Comparison of ENCODE assay signal across 29 cellular contexts in genomic region chr1:215597961-215598360, GRCh38.
"Had no signal": no experiment of that assay in that cellular context is flagged by ENCODE, and none has a peak within 500 bp of the region (broad histone marks: within the 10 kb centered on the region; RNA-seq: fewer than 3 reads in every experiment).

No MANE protein-coding gene starts in this region.

- FAIRE-seq: frontal cortex had no signal

- H3K36me3 Mint-ChIP-seq: activated CD8-positive, alpha-beta memory T cell treated with anti-CD3 and anti-CD28 coated beads, Interleukin-2, amount 10 ng/mL, durations not matched to agents 7 days and 5 days had no signal

- ATAC-seq: activated CD4-positive, alpha-beta T cell treated with anti-CD3 and anti-CD28 coated beads for 36 hours; activated CD8-positive, alpha-beta memory T cell treated with anti-CD3 and anti-CD28 coated beads, Interleukin-2, amount 10 ng/mL, durations not matched to agents 7 days and 5 days; activated CD8-positive, alpha-beta T cell treated with anti-CD3 and anti-CD28 coated beads, Interleukin-2, amount 10 ng/mL, durations not matched to agents 7 days and 5 days; activated naive CD8-positive, alpha-beta T cell treated with anti-CD3 and anti-CD28 coated beads, Interleukin-2, amount 50 U/mL, for 24 hours had no signal

- DNase-seq: activated CD4-positive, alpha-beta memory T cell treated with anti-CD3 and anti-CD28 coated beads for 36 hours; activated CD4-positive, alpha-beta T cell treated with anti-CD3 and anti-CD28 coated beads for 36 hours; activated CD4-positive, alpha-beta T cell treated with anti-CD3 and anti-CD28 coated beads, Interleukin-2, amount 10 ng/mL, durations not matched to agents 24 days and 14 days; activated CD4-positive, CD25-positive, alpha-beta regulatory T cell; activated CD4-positive, CD25-positive, alpha-beta regulatory T cell treated with anti-CD3 and anti-CD28 coated beads, Interleukin-2, amount 50 U/mL, for 72 hours; activated CD8-positive, alpha-beta memory T cell treated with anti-CD3 and anti-CD28 coated beads, Interleukin-2, amount 10 ng/mL, durations not matched to agents 7 days and 5 days; activated CD8-positive, alpha-beta memory T cell treated with anti-CD3 and anti-CD28 coated beads, Interleukin-2, amount 50 U/mL, for 4 hours; activated CD8-positive, alpha-beta T cell treated with anti-CD3 and anti-CD28 coated beads, Interleukin-2, amount 10 ng/mL, durations not matched to agents 7 days and 5 days; activated effector memory CD4-positive, alpha-beta T cell treated with anti-CD3 and anti-CD28 coated beads, Interleukin-2, amount 50 U/mL, for 16 hours; activated naive CD4-positive, alpha-beta T cell treated with anti-CD3 and anti-CD28 coated beads for 36 hours; activated naive CD8-positive, alpha-beta T cell treated with anti-CD3 and anti-CD28 coated beads for 36 hours; activated naive CD8-positive, alpha-beta T cell treated with anti-CD3 and anti-CD28 coated beads, Interleukin-2, amount 50 U/mL, for 24 hours; activated T-cell treated with anti-CD3 and anti-CD28 coated beads, Interleukin-2, amount 50 U/mL, for 1 hour; activated T-cell treated with anti-CD3 and anti-CD28 coated beads, Interleukin-2, amount 50 U/mL, for 48 hours; central memory CD4-positive, alpha-beta T cell; cerebellar nuclear complex; colonic mucosa; dorsolateral prefrontal cortex; effector memory CD4-positive, alpha-beta T cell; erythroblast; foreskin fibroblast; head of caudate nucleus; T-helper 2 cell had no signal

- H3K4me3 Mint-ChIP-seq: activated CD4-positive, alpha-beta memory T cell treated with anti-CD3 and anti-CD28 coated beads for 36 hours; activated CD4-positive, alpha-beta T cell treated with anti-CD3 and anti-CD28 coated beads for 36 hours; activated CD4-positive, alpha-beta T cell treated with anti-CD3 and anti-CD28 coated beads, Interleukin-2, amount 10 ng/mL, durations not matched to agents 24 days and 14 days; activated CD8-positive, alpha-beta memory T cell treated with anti-CD3 and anti-CD28 coated beads, Interleukin-2, amount 10 ng/mL, durations not matched to agents 7 days and 5 days; activated CD8-positive, alpha-beta T cell treated with anti-CD3 and anti-CD28 coated beads, Interleukin-2, amount 10 ng/mL, durations not matched to agents 7 days and 5 days; activated naive CD4-positive, alpha-beta T cell treated with anti-CD3 and anti-CD28 coated beads for 36 hours; activated naive CD4-positive, alpha-beta T cell treated with anti-CD3 and anti-CD28 coated beads, Interleukin-2, amount 50 U/mL, for 24 hours; activated naive CD8-positive, alpha-beta T cell treated with anti-CD3 and anti-CD28 coated beads for 36 hours; activated naive CD8-positive, alpha-beta T cell treated with anti-CD3 and anti-CD28 coated beads, Interleukin-2, amount 50 U/mL, for 24 hours; activated T-helper 1 cell treated with anti-CD3 and anti-CD28 coated beads, Interleukin-12 subunit alpha, Interleukin-12 subunit beta, Interleukin-2, Interleukin-4 antibody, amounts not matched to agents 30 ng/mL and 10 ng/mL and 1 ng/mL, durations not matched to agents 14 hours and 24 hours and 36 hours; brain; dendritic cell treated with granulocyte-macrophage colony-stimulating factor and Interleukin-4, amounts not matched to agents 40 ng/mL and 50 ng/mL, for 4 days had no signal

- H3K9me3 Mint-ChIP-seq: activated CD4-positive, alpha-beta memory T cell treated with anti-CD3 and anti-CD28 coated beads for 36 hours; activated CD4-positive, alpha-beta T cell treated with anti-CD3 and anti-CD28 coated beads, Interleukin-2, amount 10 ng/mL, durations not matched to agents 24 days and 14 days; activated naive CD4-positive, alpha-beta T cell treated with anti-CD3 and anti-CD28 coated beads for 36 hours; activated naive CD4-positive, alpha-beta T cell treated with anti-CD3 and anti-CD28 coated beads, Interleukin-2, amount 50 U/mL, for 24 hours; activated naive CD8-positive, alpha-beta T cell treated with anti-CD3 and anti-CD28 coated beads for 36 hours; activated naive CD8-positive, alpha-beta T cell treated with anti-CD3 and anti-CD28 coated beads, Interleukin-2, amount 50 U/mL, for 24 hours; activated T-helper 1 cell treated with anti-CD3 and anti-CD28 coated beads, Interleukin-12 subunit alpha, Interleukin-12 subunit beta, Interleukin-2, Interleukin-4 antibody, amounts not matched to agents 30 ng/mL and 10 ng/mL and 1 ng/mL, durations not matched to agents 14 hours and 24 hours and 36 hours; activated T-helper 2 cell treated with anti-CD3 and anti-CD28 coated beads, Interferon-gamma antibody, Interleukin-2, Interleukin-4, amounts not matched to agents 10 μg/mL and 5 μg/mL and 100 μg/mL, durations not matched to agents 14 hours and 24 hours and 36 hours; brain; dendritic cell treated with granulocyte-macrophage colony-stimulating factor and Interleukin-4, amounts not matched to agents 40 ng/mL and 50 ng/mL, for 4 days had no signal

- H3K4me1 Mint-ChIP-seq: activated CD4-positive, alpha-beta T cell treated with anti-CD3 and anti-CD28 coated beads for 36 hours; activated CD8-positive, alpha-beta memory T cell treated with anti-CD3 and anti-CD28 coated beads, Interleukin-2, amount 10 ng/mL, durations not matched to agents 7 days and 5 days; activated naive CD4-positive, alpha-beta T cell treated with anti-CD3 and anti-CD28 coated beads, Interleukin-2, amount 50 U/mL, for 24 hours; activated naive CD8-positive, alpha-beta T cell treated with anti-CD3 and anti-CD28 coated beads for 36 hours; activated naive CD8-positive, alpha-beta T cell treated with anti-CD3 and anti-CD28 coated beads, Interleukin-2, amount 50 U/mL, for 24 hours had no signal

- H3K27ac Mint-ChIP-seq: activated CD4-positive, alpha-beta memory T cell treated with anti-CD3 and anti-CD28 coated beads for 36 hours; activated CD4-positive, alpha-beta T cell treated with anti-CD3 and anti-CD28 coated beads for 36 hours; activated CD4-positive, alpha-beta T cell treated with anti-CD3 and anti-CD28 coated beads, Interleukin-2, amount 10 ng/mL, durations not matched to agents 24 days and 14 days; activated CD8-positive, alpha-beta memory T cell treated with anti-CD3 and anti-CD28 coated beads, Interleukin-2, amount 10 ng/mL, durations not matched to agents 7 days and 5 days; activated CD8-positive, alpha-beta T cell treated with anti-CD3 and anti-CD28 coated beads, Interleukin-2, amount 10 ng/mL, durations not matched to agents 7 days and 5 days; activated naive CD4-positive, alpha-beta T cell treated with anti-CD3 and anti-CD28 coated beads for 36 hours; activated naive CD4-positive, alpha-beta T cell treated with anti-CD3 and anti-CD28 coated beads, Interleukin-2, amount 50 U/mL, for 24 hours; activated naive CD8-positive, alpha-beta T cell treated with anti-CD3 and anti-CD28 coated beads for 36 hours; activated naive CD8-positive, alpha-beta T cell treated with anti-CD3 and anti-CD28 coated beads, Interleukin-2, amount 50 U/mL, for 24 hours; activated T-helper 1 cell treated with anti-CD3 and anti-CD28 coated beads, Interleukin-12 subunit alpha, Interleukin-12 subunit beta, Interleukin-2, Interleukin-4 antibody, amounts not matched to agents 30 ng/mL and 10 ng/mL and 1 ng/mL, durations not matched to agents 14 hours and 24 hours and 36 hours; activated T-helper 2 cell treated with anti-CD3 and anti-CD28 coated beads, Interferon-gamma antibody, Interleukin-2, Interleukin-4, amounts not matched to agents 10 μg/mL and 5 μg/mL and 100 μg/mL, durations not matched to agents 14 hours and 24 hours and 36 hours; brain; dendritic cell treated with granulocyte-macrophage colony-stimulating factor and Interleukin-4, amounts not matched to agents 40 ng/mL and 50 ng/mL, for 4 days had no signal

- H3K27me3 Mint-ChIP-seq: activated CD4-positive, alpha-beta memory T cell treated with anti-CD3 and anti-CD28 coated beads for 36 hours; activated CD4-positive, alpha-beta T cell treated with anti-CD3 and anti-CD28 coated beads for 36 hours; activated CD4-positive, alpha-beta T cell treated with anti-CD3 and anti-CD28 coated beads, Interleukin-2, amount 10 ng/mL, durations not matched to agents 24 days and 14 days; activated CD8-positive, alpha-beta memory T cell treated with anti-CD3 and anti-CD28 coated beads, Interleukin-2, amount 10 ng/mL, durations not matched to agents 7 days and 5 days; activated naive CD4-positive, alpha-beta T cell treated with anti-CD3 and anti-CD28 coated beads, Interleukin-2, amount 50 U/mL, for 24 hours; activated naive CD8-positive, alpha-beta T cell treated with anti-CD3 and anti-CD28 coated beads for 36 hours; activated naive CD8-positive, alpha-beta T cell treated with anti-CD3 and anti-CD28 coated beads, Interleukin-2, amount 50 U/mL, for 24 hours; brain; dendritic cell treated with granulocyte-macrophage colony-stimulating factor and Interleukin-4, amounts not matched to agents 40 ng/mL and 50 ng/mL, for 4 days had no signal
